8 cellular contexts compared by ENCODE assay signal in genomic region chr14:32202941-32203882, GRCh38. TPM values are rescaled to one million over a fixed set of nuclear protein-coding genes. Genes with fewer than 3 reads are reported as not detected.
A peak's percentile ranks its signal among the peaks of the same experiment; 100 is the strongest.
DNase-seq lines count a peak whose midpoint lies in the region; ATAC-seq and TF ChIP-seq lines count a peak whose summit lies in the region.

Gene RNU6-8, minus strand, starts transcription at chr14:32203269.

- DNase-seq in GM12865 (ENCODE audit: low read depth) (peak; percentile 95), NCI-H1105 (lab: John Stamatoyannopoulos, UW) (peak; percentile 92), adrenal gland (peak; percentile 88 to 94 (median 93)), heart right ventricle (peak; percentile 83 to 88), posterior vena cava (ENCODE audit: low spot score) (peak; percentile 93), upper lobe of left lung (peak; percentile 87 to 95)

- peak within 1 kb of the TSS; percentile 69 for H3K4me3 ChIP-seq in GM12865 (ENCODE audit: low read depth, low read length)
- H3K4me3 ChIP-seq in SU-DHL-6 (ENCODE audit: insufficient read depth, low read length, poor library complexity, severe bottlenecking): peak within 1 kb of the TSS; percentile 67
- peak within 1 kb of the TSS; percentile 27 to 64 (median 40) for H3K4me3 ChIP-seq in adrenal gland
- H3K4me3 ChIP-seq in heart right ventricle: peak within 1 kb of the TSS; percentile 36 to 77 (median 66)
- peak within 1 kb of the TSS; percentile 48 to 87 (median 68) for H3K4me3 ChIP-seq in upper lobe of left lung

- H3K9ac ChIP-seq in SU-DHL-6 (ENCODE audit: low read length): peak within 1 kb of the TSS; percentile 52

- peak within 1 kb of the TSS; percentile 93 for H3K4me2 ChIP-seq in SU-DHL-6 (ENCODE audit: low read depth, low read length, poor library complexity, severe bottlenecking)

- TF ChIP-seq POLR2A in adrenal gland (IDR thresholded peaks at IDR 0.05) (peak; percentile 75 to 78), upper lobe of left lung (IDR thresholded peaks at IDR 0.05) (peak in 3 of 4 donors; percentile 25 to 68 (median 42))

- no peaks in the 10 kb centered on the region for H3K27me3 ChIP-seq in SU-DHL-6 (ENCODE audit: low read length)
- no peaks in the 10 kb centered on the region for H3K27me3 ChIP-seq in adrenal gland
- H3K27me3 ChIP-seq in heart right ventricle: peaks cover 0 to 29% (median 0%) of the 10 kb centered on the region in 7 donors
- H3K27me3 ChIP-seq in upper lobe of left lung: no peaks in the 10 kb centered on the region

- H3K4me1 ChIP-seq in adrenal gland (replicated peaks in 1 of 2) (peaks cover 0 to 23% of the 10 kb centered on the region in 2 donors), heart right ventricle (peaks cover 0 to 42% (median 15%) of the 10 kb centered on the region in 9 donors), upper lobe of left lung (peaks cover 6 to 31% (median 10%) of the 10 kb centered on the region in 4 donors)

- H3K79me2 ChIP-seq in SU-DHL-6 (ENCODE audit: insufficient read depth, low read length): no peaks in the 10 kb centered on the region

- H3K27ac ChIP-seq in SU-DHL-6 (ENCODE audit: low read depth, low read length) (peak within 1 kb of the TSS; percentile 49; the same call in 1 of the 2 replicates), adrenal gland (peak within 1 kb of the TSS; percentile 41 to 95 (median 90)), heart right ventricle (peak within 1 kb of the TSS; percentile 64 to 94 (median 90)), upper lobe of left lung (peak within 1 kb of the TSS; percentile 87 to 92 (median 88))

- H3K36me3 ChIP-seq in SU-DHL-6 (ENCODE audit: low read length): no peaks in the 10 kb centered on the region
- H3K36me3 ChIP-seq in adrenal gland (replicated peaks in 1 of 2): no peaks in the 10 kb centered on the region
- no peaks in the 10 kb centered on the region for H3K36me3 ChIP-seq in heart right ventricle
- no peaks in the 10 kb centered on the region for H3K36me3 ChIP-seq in upper lobe of left lung

- no peaks in the 10 kb centered on the region for H4K20me1 ChIP-seq in SU-DHL-6 (ENCODE audit: low read depth, low read length)

- peaks cover 20% of the 10 kb centered on the region for H3F3A ChIP-seq in SU-DHL-6 (ENCODE audit: insufficient read depth)

- peak; percentile 77 for ATAC-seq in HG02642 (IDR thresholded peaks at IDR 0.05; ENCODE audit: poor library complexity, unreplicated experiment)
- ATAC-seq in heart right ventricle: peak; percentile 90 to 95 (median 93)
- ATAC-seq in upper lobe of left lung (ENCODE audit: low FRiP score in 2 of 2): peak; percentile 94 to 95

- no peak for TF ChIP-seq CTCF in GM12865 (IDR thresholded peaks at IDR 0.05; ENCODE audit: insufficient read depth, low read depth, low read length, missing control alignments)
- no peak for TF ChIP-seq CTCF in SU-DHL-6 (IDR thresholded peaks at IDR 0.05; ENCODE audit: insufficient read depth, low read length, poor library complexity, severe bottlenecking)
- TF ChIP-seq CTCF in adrenal gland (IDR thresholded peaks at IDR 0.05): no peak
- peak in 1 of 9 donors; percentile 12 for TF ChIP-seq CTCF in heart right ventricle (IDR thresholded peaks at IDR 0.05)
- no peak for TF ChIP-seq CTCF in upper lobe of left lung (IDR thresholded peaks at IDR 0.05)

- H2AFZ ChIP-seq in SU-DHL-6 (ENCODE audit: low read depth, low read length, severe bottlenecking): peak within 1 kb of the TSS; percentile 96

- TF ChIP-seq EP300 in upper lobe of left lung (IDR thresholded peaks at IDR 0.05): no peak

- H3K9me3 ChIP-seq in SU-DHL-6 (ENCODE audit: insufficient read depth, low read length) (no peaks in the 10 kb centered on the region), adrenal gland (replicated peaks in 1 of 3) (no peaks in the 10 kb centered on the region), heart right ventricle (no peaks in the 10 kb centered on the region), upper lobe of left lung (no peaks in the 10 kb centered on the region)

- 0 to 2% (median 0%) methylated on average over 45 to 60 of the region's 60 CpGs for WGBS in adrenal gland, 4 donors
- WGBS in heart right ventricle, 2 donors: 0 to 1% methylated on average over 60 of the region's 60 CpGs
- WGBS in upper lobe of left lung, 2 donors: 0 to 1% methylated on average over 31 to 60 of the region's 60 CpGs

- intact Hi-C loops in adrenal gland (cut with DNase I) (loop anchor here (2.0 to 10.0 kb wide), 3 partner anchors 52 to 126 kb away; partner anchors contain the start of gene ARHGAP5 (in 2 of the 2)), heart right ventricle (cut with DNase I) (loop anchor here in 6 of 10 donors (1.0 to 5.0 kb wide), 5 partner anchors 49 to 128 kb away; partner anchors contain the start of gene ARHGAP5 (in 4 of the 6)), posterior vena cava (cut with DNase I) (no loop called here)

- no peaks in the 10 kb centered on the region for H3K9me2 ChIP-seq in SU-DHL-6 (replicated peaks; ENCODE audit: insufficient read depth, low read length)

RNA-seq across cellular contexts. Expression of gene RNU6-8, which starts in this region (rescaled TPM):
- total RNA-seq in adrenal gland: not detected
- not detected for polyA plus RNA-seq in adrenal gland
- not detected for total RNA-seq in heart right ventricle
- polyA plus RNA-seq in heart right ventricle: not detected
- not detected for total RNA-seq in posterior vena cava
- not detected for total RNA-seq in upper lobe of left lung

Comparison
In these comparisons a context has a peak if more than half of its experiments do, and no peak if none do; other contexts are left out.
1. Peak in every context shown above with its lines: DNase-seq, ATAC-seq, H3K4me3 ChIP-seq and H3K27ac ChIP-seq.
2. Peak in DNase-seq, H3K4me3 ChIP-seq and H3K27ac ChIP-seq in adrenal gland; RNA of the gene not detected or under 1 TPM.
3. Peak in DNase-seq, ATAC-seq, H3K4me3 ChIP-seq and H3K27ac ChIP-seq in heart right ventricle; RNA of the gene not detected or under 1 TPM.
4. Peak in DNase-seq in posterior vena cava; RNA of the gene not detected or under 1 TPM.
5. Peak in DNase-seq, ATAC-seq, H3K4me3 ChIP-seq and H3K27ac ChIP-seq in upper lobe of left lung; RNA of the gene not detected or under 1 TPM.
6. intact Hi-C loops: an anchor here in adrenal gland (2.0 to 10.0 kb wide) and heart right ventricle (1.0 to 5.0 kb wide); none called in posterior vena cava.